Comparison of ENCODE assay signal across 21 cellular contexts in the genomic region with DNA sequence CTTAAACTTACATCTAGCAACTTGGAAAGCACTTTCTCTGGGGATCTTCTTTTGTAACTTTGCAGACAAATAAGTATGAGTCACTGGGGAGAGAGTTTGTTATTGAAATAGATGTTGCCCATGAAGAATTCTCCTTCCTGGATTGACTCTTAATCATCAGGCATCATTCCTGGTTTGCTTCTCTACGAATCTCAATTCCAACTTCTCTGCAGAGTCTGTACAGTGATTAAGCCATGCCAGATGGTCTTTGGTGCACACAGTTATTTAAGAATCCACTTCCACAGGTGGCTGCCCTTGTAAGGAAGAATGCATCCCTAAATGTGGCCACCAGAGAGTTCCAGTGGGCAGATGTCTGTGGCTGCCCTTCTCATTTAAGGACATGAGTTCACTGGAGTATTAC. TPM values are rescaled to one million over a fixed set of nuclear protein-coding genes. Genes with fewer than 3 reads are reported as not detected.
DNase-seq lines count a peak whose midpoint lies in the region; FAIRE-seq and TF ChIP-seq lines count a peak whose summit lies in the region.
"Had no signal": no experiment of that assay in that cellular context is flagged by ENCODE, and none has a peak within 500 bp of the region (broad histone marks: within the 10 kb centered on the region; RNA-seq: fewer than 3 reads in every experiment).

No MANE protein-coding gene starts in this region.

- WGBS in mammary epithelial cell (ENCODE audit: low coverage, missing lambda C conversion rate), result 67% methylated on average over 1 of the region's 1 CpG

- H3K9me3 ChIP-seq in mammary epithelial cell (replicated peaks; ENCODE audit: insufficient read depth, low read length), result no peaks in the 10 kb centered on the region
- H3K9me3 ChIP-seq: prostate gland had no signal

- in situ Hi-C loops in mammary epithelial cell (cut with MboI; ENCODE audit: low sequenced_read_pairs in 2 of 2), result no loop called here

- TF ChIP-seq CTCF in AG09309 (IDR thresholded peaks at IDR 0.05; ENCODE audit: control insufficient read depth, insufficient read depth, low read depth, low read length, missing control alignments) (no peak), mammary epithelial cell (conservative IDR thresholded peaks at IDR 0.05 in 1 of 2, IDR thresholded peaks at IDR 0.05 in 1 of 2; ENCODE audit: extremely low read depth in 1 of 2, insufficient read depth in 1 of 2, low read depth in 1 of 2, low read length in 2 of 2) (no peak), D721Med (IDR thresholded peaks at IDR 0.05; ENCODE audit: insufficient read depth, missing control alignments) (no peak)

- H3K27ac ChIP-seq in mammary epithelial cell (ENCODE audit: insufficient read depth, low read depth, low read length), result no peak overlapping the region
- H3K27ac ChIP-seq: prostate gland had no signal

- CTCF ChIA-PET in mammary epithelial cell (lab: Charles Lee; ENCODE audit: low non-redundant PET), result no interaction called here

- H3K36me3 ChIP-seq in mammary epithelial cell (ENCODE audit: insufficient read depth, low read length), result no peaks in the 10 kb centered on the region
- H3K36me3 ChIP-seq: prostate gland had no signal

- no peaks in the 10 kb centered on the region for H3K4me1 ChIP-seq in mammary epithelial cell (ENCODE audit: insufficient read depth, low read length)
- H3K4me1 ChIP-seq: prostate gland had no signal

- H2AFZ ChIP-seq in mammary epithelial cell (ENCODE audit: low read depth, low read length), result no peak overlapping the region

- H3K27me3 ChIP-seq in mammary epithelial cell (ENCODE audit: insufficient read depth, low read length), result no peaks in the 10 kb centered on the region

- BruUV-seq in mammary epithelial cell (replicated peaks; lab: Mats Ljungman, UMichigan), result no TSS peak

- H3K4me2 ChIP-seq in mammary epithelial cell (ENCODE audit: insufficient read depth, low read depth, low read length), result no peak overlapping the region

- dilution Hi-C loops in mammary epithelial cell (cut with HindIII; ENCODE audit: low sequenced_read_pairs), result no loop called here

- peak; percentile 34 for DNase-seq in AG09309 (ENCODE audit: low read depth)
- DNase-seq in HT1080 (ENCODE audit: low read depth), result peak; percentile 75
- DNase-seq in mammary epithelial cell, result peak; percentile 7
- peak; percentile 58 for DNase-seq in kidney glomerular epithelial cell (lab: John Stamatoyannopoulos, UW)
- DNase-seq in NCI-H446 (lab: John Stamatoyannopoulos, UW), result no peak
- no peak for DNase-seq in NCI-H345 (lab: John Stamatoyannopoulos, UW)
- no peak for DNase-seq in NCI-H1930 (lab: John Stamatoyannopoulos, UW)
- DNase-seq in D721Med (ENCODE audit: insufficient read length, low spot score), result no peak
- DNase-seq: activated CD4-positive, alpha-beta T cell treated with anti-CD3 and anti-CD28 coated beads, Interleukin-2, amount 50 U/mL, for 4 hours; activated naive CD8-positive, alpha-beta T cell treated with anti-CD3 and anti-CD28 coated beads for 36 hours; activated T-cell treated with anti-CD3 and anti-CD28 coated beads, Interleukin-2, amount 50 U/mL, for 4 hours; AML-193; hypothalamus; KG1; naive B cell; NCI-H1417 treated with DMSO at 0.1 percent for 48 hours; stimulated activated naive CD8-positive, alpha-beta T cell treated with anti-CD3 and anti-CD28 coated beads, Interleukin-15, amount 100 ng/mL, for 72 hours had no signal

- no peaks in the 10 kb centered on the region for H3K79me2 ChIP-seq in mammary epithelial cell (ENCODE audit: insufficient read depth, low read length)

- H3K4me3 ChIP-seq in AG09309 (ENCODE audit: control insufficient read depth, low read depth, low read length) (no peak overlapping the region), mammary epithelial cell (replicated peaks in 1 of 3; ENCODE audit: insufficient read depth in 1 of 3, low read depth in 2 of 3, low read length in 3 of 3) (no peak overlapping the region)
- H3K4me3 ChIP-seq: prostate gland had no signal

- H4K20me1 ChIP-seq in mammary epithelial cell (ENCODE audit: insufficient read depth, low read length), result no peaks in the 10 kb centered on the region

- intact Hi-C loops in mammary epithelial cell (cut with micrococcal nuclease), result loop anchor here (5.0 kb wide), 1 partner anchor 229 kb away; no protein-coding TSS in a partner anchor

- H3K9ac ChIP-seq in mammary epithelial cell (ENCODE audit: insufficient read depth, low read length), result no peak overlapping the region

- FAIRE-seq in D721Med (lab: Jason Lieb, UNC), result no peak
- FAIRE-seq: GM18507, GM19239 had no signal

RNA-seq across cellular contexts. Expression of a gene that starts 25.7 kb away (rescaled TPM):
- total RNA-seq in HT1080 (2014; rRNA removed; shearing (Covaris generic)), result 0.56 and 1.8 TPM in 2 replicates
- 1.1 and 1.8 TPM in 2 replicates for polyA plus RNA-seq in HT1080 (2015; cell fraction: cytosol; rRNA removed)
- 0.41 and 0.70 TPM in 2 replicates for polyA plus RNA-seq in HT1080 (2015; cell fraction: nucleus; rRNA removed)
- not detected for total RNA-seq in mammary epithelial cell
- polyA plus RNA-seq in mammary epithelial cell, result not detected
- polyA minus RNA-seq in mammary epithelial cell, result not detected
- total RNA-seq: activated naive CD8-positive, alpha-beta T cell treated with anti-CD3 and anti-CD28 coated beads for 36 hours; activated T-cell treated with anti-CD3 and anti-CD28 coated beads, Interleukin-2, amount 50 U/mL, for 4 hours; chondrocyte had no signal

RNA-seq across cellular contexts. Expression of a gene that starts 27.2 kb away (rescaled TPM):
- total RNA-seq in HT1080 (2014; rRNA removed; shearing (Covaris generic)), result 0.20 TPM in 1 of 2 replicates, not detected in the other
- 0.34 and 0.47 TPM in 2 replicates for polyA plus RNA-seq in HT1080 (2015; cell fraction: cytosol; rRNA removed)
- polyA plus RNA-seq in HT1080 (2015; cell fraction: nucleus; rRNA removed), result 0.66 and 0.79 TPM in 2 replicates
- total RNA-seq in mammary epithelial cell, result not detected
- polyA plus RNA-seq in mammary epithelial cell, result not detected
- not detected for polyA minus RNA-seq in mammary epithelial cell
- total RNA-seq: activated naive CD8-positive, alpha-beta T cell treated with anti-CD3 and anti-CD28 coated beads for 36 hours; activated T-cell treated with anti-CD3 and anti-CD28 coated beads, Interleukin-2, amount 50 U/mL, for 4 hours; chondrocyte; prostate gland had no signal

Comparison
In these comparisons a context has a peak if more than half of its experiments do, and no peak if none do; other contexts are left out.
1. DNase-seq: peak in AG09309 (single experiment), HT1080 (single experiment), mammary epithelial cell (single experiment) and kidney glomerular epithelial cell (single experiment); none in NCI-H446 (0 of 2), NCI-H345 (single experiment), NCI-H1930 (0 of 2) and D721Med (single experiment).